ENCODE assay signal across 13 cellular contexts in genomic region chr7:100567045-100567730, GRCh38. TPM values are rescaled to one million over a fixed set of nuclear protein-coding genes. Genes with fewer than 3 reads are reported as not detected.
DNase-seq lines count a peak whose midpoint lies in the region; ATAC-seq, FAIRE-seq and TF ChIP-seq lines count a peak whose summit lies in the region.
"Had no signal": no experiment of that assay in that cellular context is flagged by ENCODE, and none has a peak within 500 bp of the region (broad histone marks: within the 10 kb centered on the region; RNA-seq: fewer than 3 reads in every experiment).

No MANE protein-coding gene starts in this region.

- DNase-seq in Calu3: no peak
- DNase-seq in K562 (ENCODE audit: extremely low read depth in 1 of 4, low spot score in 3 of 4): no peak
- peak in 1 of 5 donors; percentile 23 for DNase-seq in ovary
- no peak for DNase-seq in activated T-helper 1 cell treated with anti-CD3 and anti-CD28 coated beads, Interleukin-12 subunit alpha, Interleukin-12 subunit beta, Interleukin-2, Interleukin-4 antibody, amounts not matched to agents 30 ng/mL and 10 ng/mL and 1 ng/mL, durations not matched to agents 14 hours and 24 hours and 36 hours (ENCODE audit: low spot score)
- DNase-seq: activated CD4-positive, alpha-beta T cell treated with anti-CD3 and anti-CD28 coated beads for 48 hours; IMR-90 had no signal

- H3K4me3 ChIP-seq in K562 (no peak overlapping the region), ovary (no peak overlapping the region)
- H3K4me3 ChIP-seq: SJSA1, suprapubic skin had no signal

- H3K27me3 Mint-ChIP-seq in Calu3 (ENCODE audit: unreplicated experiment) (no peaks in the 10 kb centered on the region), IgD-negative memory B cell (no peaks in the 10 kb centered on the region)
- H3K27me3 Mint-ChIP-seq in activated T-helper 1 cell treated with anti-CD3 and anti-CD28 coated beads, Interleukin-12 subunit alpha, Interleukin-12 subunit beta, Interleukin-2, Interleukin-4 antibody, amounts not matched to agents 30 ng/mL and 10 ng/mL and 1 ng/mL, durations not matched to agents 14 hours and 24 hours and 36 hours (ENCODE audit: insufficient read depth): peaks cover 7% of the 10 kb centered on the region
- H3K27me3 Mint-ChIP-seq: activated naive CD4-positive, alpha-beta T cell treated with anti-CD3 and anti-CD28 coated beads, Interleukin-2, amount 50 U/mL, for 24 hours had no signal

- H3K4me3 Mint-ChIP-seq in Calu3 (ENCODE audit: low read depth, unreplicated experiment): no peak overlapping the region
- peak overlapping the region in 3 of 4 donors; percentile 19 to 83 (median 39) for H3K4me3 Mint-ChIP-seq in IgD-negative memory B cell
- no peak overlapping the region for H3K4me3 Mint-ChIP-seq in activated T-helper 1 cell treated with anti-CD3 and anti-CD28 coated beads, Interleukin-12 subunit alpha, Interleukin-12 subunit beta, Interleukin-2, Interleukin-4 antibody, amounts not matched to agents 30 ng/mL and 10 ng/mL and 1 ng/mL, durations not matched to agents 14 hours and 24 hours and 36 hours
- H3K4me3 Mint-ChIP-seq: activated naive CD4-positive, alpha-beta T cell treated with anti-CD3 and anti-CD28 coated beads, Interleukin-2, amount 50 U/mL, for 24 hours had no signal

- FAIRE-seq in K562 (lab: Jason Lieb, UNC): no peak

- peaks cover 20% of the 10 kb centered on the region for H3K4me1 Mint-ChIP-seq in Calu3 (ENCODE audit: low read depth, unreplicated experiment)
- peaks cover 15 to 30% (median 29%) of the 10 kb centered on the region in 3 donors for H3K4me1 Mint-ChIP-seq in IgD-negative memory B cell
- peaks cover 35% of the 10 kb centered on the region for H3K4me1 Mint-ChIP-seq in activated T-helper 1 cell treated with anti-CD3 and anti-CD28 coated beads, Interleukin-12 subunit alpha, Interleukin-12 subunit beta, Interleukin-2, Interleukin-4 antibody, amounts not matched to agents 30 ng/mL and 10 ng/mL and 1 ng/mL, durations not matched to agents 14 hours and 24 hours and 36 hours (ENCODE audit: low read depth)

- no peaks in the 10 kb centered on the region for H4K20me1 ChIP-seq in K562 (replicated peaks; ENCODE audit: control insufficient read depth, insufficient read depth, low read length)

- peak; percentile 2 for ATAC-seq in K562
- ATAC-seq in GM21390 (IDR thresholded peaks at IDR 0.05; ENCODE audit: unreplicated experiment): no peak
- no peak for ATAC-seq in HG02870 (IDR thresholded peaks at IDR 0.05; ENCODE audit: unreplicated experiment)
- ATAC-seq: HCT116 had no signal

- no peaks in the 10 kb centered on the region for H3K27me3 ChIP-seq in K562 (ENCODE audit: control insufficient read depth in 2 of 2, insufficient read depth in 2 of 2, low read length in 2 of 2)
- H3K27me3 ChIP-seq in ovary: no peaks in the 10 kb centered on the region
- H3K27me3 ChIP-seq: suprapubic skin had no signal

- H3K9ac ChIP-seq in K562 (ENCODE audit: insufficient read depth in 1 of 2, low read depth in 2 of 2, low read length in 2 of 2): peak overlapping the region in 1 of 2 experiments; percentile 60; a peak in 2 of 4 replicates

- peaks cover 8% of the 10 kb centered on the region for H3K9me1 ChIP-seq in K562 (ENCODE audit: control insufficient read depth, insufficient read depth, low read length)

- H3K36me3 Mint-ChIP-seq in Calu3 (ENCODE audit: insufficient read depth, unreplicated experiment): peaks cover 65% of the 10 kb centered on the region
- no peaks in the 10 kb centered on the region for H3K36me3 Mint-ChIP-seq in IgD-negative memory B cell
- H3K36me3 Mint-ChIP-seq in activated T-helper 1 cell treated with anti-CD3 and anti-CD28 coated beads, Interleukin-12 subunit alpha, Interleukin-12 subunit beta, Interleukin-2, Interleukin-4 antibody, amounts not matched to agents 30 ng/mL and 10 ng/mL and 1 ng/mL, durations not matched to agents 14 hours and 24 hours and 36 hours (ENCODE audit: low read depth): peaks cover 9% of the 10 kb centered on the region
- H3K36me3 Mint-ChIP-seq: activated naive CD4-positive, alpha-beta T cell treated with anti-CD3 and anti-CD28 coated beads, Interleukin-2, amount 50 U/mL, for 24 hours had no signal

- no peak for TF ChIP-seq RAD21 in K562 (CRISPR knock-in tag; conservative IDR thresholded peaks at IDR 0.05 in 1 of 2, IDR thresholded peaks at IDR 0.05 in 1 of 2)

- TF ChIP-seq POLR2A in K562 (conservative IDR thresholded peaks at IDR 0.05): 0 out of 2 replicates have a peak, but pooled peaks have one; percentile 11
- TF ChIP-seq POLR2A in ovary (IDR thresholded peaks at IDR 0.05): no peak

- H2AFZ ChIP-seq in K562 (ENCODE audit: low read depth, low read length): no peak overlapping the region

- POLR2A ChIA-PET in K562 (lab: Yijun Ruan, JAX): interaction anchor here (0.6 to 1.8 kb wide), 6 partner anchors 11 to 1404 kb away, joined by 3 to 5 read pairs (median 3); partner anchors contain the start of gene FBXO24

- H3K27ac Mint-ChIP-seq in Calu3 (ENCODE audit: unreplicated experiment) (peak overlapping the region; percentile 67), IgD-negative memory B cell (peak overlapping the region in 2 of 3 donors; percentile 12 to 35)
- H3K27ac Mint-ChIP-seq in activated T-helper 1 cell treated with anti-CD3 and anti-CD28 coated beads, Interleukin-12 subunit alpha, Interleukin-12 subunit beta, Interleukin-2, Interleukin-4 antibody, amounts not matched to agents 30 ng/mL and 10 ng/mL and 1 ng/mL, durations not matched to agents 14 hours and 24 hours and 36 hours: no peak overlapping the region

- no peak overlapping the region for H3K27ac ChIP-seq in K562 (ENCODE audit: extremely low read depth, low read depth, low read length)
- H3K27ac ChIP-seq in ovary: peak overlapping the region; percentile 2 to 57
- H3K27ac ChIP-seq: SJSA1, suprapubic skin had no signal

- in situ Hi-C loops in K562 (cut with MboI): loop anchor here (25.0 kb wide), 1 partner anchor 105 kb away; the partner anchor contains the start of gene SPACDR

- BruUV-seq in Calu3 (replicated peaks; lab: Mats Ljungman, UMichigan) (no TSS peak), K562 (replicated peaks; lab: Mats Ljungman, UMichigan) (no TSS peak)

- H3K79me2 ChIP-seq in K562 (ENCODE audit: control insufficient read depth, insufficient read depth, low read length): no peaks in the 10 kb centered on the region

- 63% methylated on average over 11 of the region's 11 CpGs for WGBS in K562 (ENCODE audit: insufficient coverage, low coverage, missing lambda C conversion rate)
- WGBS in ovary, 3 donors: 52 to 54% (median 53%) methylated on average over 11 of the region's 11 CpGs

- TF ChIP-seq CTCF in Calu3 (IDR thresholded peaks at IDR 0.05; ENCODE audit: unreplicated experiment) (no peak), K562 (IDR thresholded peaks at IDR 0.05 in 2 of 3, conservative IDR thresholded peaks at IDR 0.05 in 1 of 3; ENCODE audit: insufficient read depth in 2 of 3, low read depth in 1 of 3, low read length in 3 of 3) (no peak), ovary (IDR thresholded peaks at IDR 0.05) (no peak)

- H3K9me3 ChIP-seq in K562 (replicated peaks; ENCODE audit: control insufficient read depth, insufficient read depth, low read depth, low read length) (no peaks in the 10 kb centered on the region), ovary (no peaks in the 10 kb centered on the region)
- H3K9me3 ChIP-seq: suprapubic skin had no signal

- H3K4me1 ChIP-seq in K562 (replicated peaks in 1 of 2; ENCODE audit: control insufficient read depth in 2 of 2, insufficient read depth in 2 of 2, low read length in 2 of 2) (peaks cover 6 to 68% of the 10 kb centered on the region in 2 experiments; a peak in 4 of 5 replicates), ovary (ENCODE audit: insufficient read depth) (peaks cover 15% of the 10 kb centered on the region)

- no peak for TF ChIP-seq EP300 in K562 (IDR thresholded peaks at IDR 0.05; ENCODE audit: low read length)
- TF ChIP-seq EP300 in ovary (IDR thresholded peaks at IDR 0.05): no peak

- H3K36me3 ChIP-seq in K562 (ENCODE audit: control insufficient read depth, insufficient read depth, low read length) (peaks cover 8% of the 10 kb centered on the region; the same call in 1 of the 3 replicates), ovary (no peaks in the 10 kb centered on the region)

- intact Hi-C loops in Calu3 (cut with micrococcal nuclease; ENCODE audit: unreplicated experiment): no loop called here
- intact Hi-C loops in K562 (cut with micrococcal nuclease): no loop called here
- intact Hi-C loops in ovary (cut with DNase I): loop anchor here in 1 of 4 donors (2.0 kb wide), 1 partner anchor 18 kb away; no protein-coding TSS in a partner anchor
- intact Hi-C loops in activated T-helper 1 cell treated with anti-CD3 and anti-CD28 coated beads, Interleukin-12 subunit alpha, Interleukin-12 subunit beta, Interleukin-2, Interleukin-4 antibody, amounts not matched to agents 30 ng/mL and 10 ng/mL and 1 ng/mL, durations not matched to agents 14 hours and 24 hours and 36 hours (cut with micrococcal nuclease): loop anchor here (5.0 kb wide), 1 partner anchor 285 kb away; the partner anchor contains the start of gene SLC12A9

- H3K9me3 Mint-ChIP-seq in Calu3 (ENCODE audit: low read depth, unreplicated experiment): no peaks in the 10 kb centered on the region
- no peaks in the 10 kb centered on the region for H3K9me3 Mint-ChIP-seq in IgD-negative memory B cell
- H3K9me3 Mint-ChIP-seq in activated T-helper 1 cell treated with anti-CD3 and anti-CD28 coated beads, Interleukin-12 subunit alpha, Interleukin-12 subunit beta, Interleukin-2, Interleukin-4 antibody, amounts not matched to agents 30 ng/mL and 10 ng/mL and 1 ng/mL, durations not matched to agents 14 hours and 24 hours and 36 hours: no peaks in the 10 kb centered on the region
- H3K9me3 Mint-ChIP-seq: activated naive CD4-positive, alpha-beta T cell treated with anti-CD3 and anti-CD28 coated beads, Interleukin-2, amount 50 U/mL, for 24 hours had no signal

- CTCF ChIA-PET in Calu3 (lab: Charles Lee) (interaction anchor here (1.0 kb wide), 1 partner anchor 21 kb away, joined by 4 read pairs; no protein-coding TSS in a partner anchor), K562 (lab: Yijun Ruan, JAX; ENCODE audit: low intra/inter-chr PET ratio) (no interaction called here)

- H3K4me2 ChIP-seq in K562 (ENCODE audit: insufficient read depth, low read length): no peak overlapping the region

RNA-seq across cellular contexts. Expression of gene SAP25, which starts 6.5 kb away (rescaled TPM):
- total RNA-seq in Calu3 (2022) (3.1 and 3.2 TPM in 2 replicates), K562 (2014; rRNA removed) (1.3 and 1.8 TPM in 2 replicates), K562 (2014; rRNA removed; fragmentation: Illumina TruSeq; extraction: Trizol) (0.48 TPM in 1 of 2 replicates, not detected in the other), K562 (2015; rRNA removed; fragmentation: Illumina TruSeq; extraction: Trizol) (1.1 TPM in 2 replicates), K562 (2021) (3.2 and 5.3 TPM in 2 replicates), ovary (10 to 100 TPM in 2 of 7 donors, 1 to 10 TPM in 5; 3.2 to 10.1 (median 7.2) TPM)
- polyA plus RNA-seq in IgD-negative memory B cell (0.73 TPM), K562 (2011; rRNA removed) (0.42 and 2.1 TPM in 2 replicates), K562 (2014; fragmentation: Illumina TruSeq; extraction: Trizol) (0.48 and 2.8 TPM in 2 replicates), K562 (2014; fragmentation: Nextera tagmentation; extraction: Ambion mirVana) (under 1 TPM; 0.13 to 0.14 TPM), K562 (2014; rRNA removed) (4.2 and 8.1 TPM in 2 replicates), ovary (1 to 10 TPM in 1 of 2 donors, not detected in 1; 4.0 TPM)
- 7.1 and 11.6 TPM in 2 replicates for total RNA-seq in K562 (2011; cell fraction: chromatin; rRNA removed; ENCODE audit: low replicate concordance)
- 13.0 and 18.8 TPM in 2 replicates for total RNA-seq in K562 (2011; cell fraction: nucleolus; rRNA removed)
- 5.2 and 5.7 TPM in 2 replicates for total RNA-seq in K562 (2011; cell fraction: nucleoplasm; rRNA removed)
- 0.96 and 3.5 TPM in 2 replicates for polyA plus RNA-seq in K562 (2011; cell fraction: cytosol; rRNA removed)
- polyA plus RNA-seq in K562 (2011; cell fraction: nucleus; rRNA removed): 11.2 and 27.2 TPM in 2 replicates
- 4.8 and 12.8 TPM in 2 replicates for polyA plus RNA-seq in K562 (2012)
- polyA minus RNA-seq in K562 (2011; rRNA and poly(A)+ RNA removed): not detected in 2 replicates
- not detected in 2 replicates for polyA minus RNA-seq in K562 (2011; cell fraction: cytosol; rRNA and poly(A)+ RNA removed)
- 2.0 and 3.4 TPM in 2 replicates for polyA minus RNA-seq in K562 (2011; cell fraction: nucleus; rRNA and poly(A)+ RNA removed)
- total RNA-seq in activated T-helper 1 cell treated with anti-CD3 and anti-CD28 coated beads, Interleukin-12 subunit alpha, Interleukin-12 subunit beta, Interleukin-2, Interleukin-4 antibody, amounts not matched to agents 30 ng/mL and 10 ng/mL and 1 ng/mL, durations not matched to agents 14 hours and 24 hours and 36 hours: 9.1 and 11.2 TPM in 2 replicates
- total RNA-seq: IMR-90, SJSA1 had no signal

RNA-seq across cellular contexts. Expression of gene LRCH4, which starts 18.7 kb away (rescaled TPM):
- total RNA-seq in Calu3 (2022) (29.0 and 34.6 TPM in 2 replicates), K562 (2014; rRNA removed) (15.0 and 33.7 TPM in 2 replicates), K562 (2014; rRNA removed; fragmentation: Illumina TruSeq; extraction: Trizol) (3.3 and 6.0 TPM in 2 replicates), K562 (2015; rRNA removed; fragmentation: Illumina TruSeq; extraction: Trizol) (15.0 and 17.2 TPM in 2 replicates), K562 (2021) (56.0 and 63.3 TPM in 2 replicates), ovary (100 to 1,000 TPM in 3 of 7 donors, 10 to 100 TPM in 4; 65.2 to 133 (median 90.6) TPM)
- polyA plus RNA-seq in IgD-negative memory B cell (160 TPM), K562 (2011; rRNA removed) (9.0 and 22.2 TPM in 2 replicates), K562 (2014; fragmentation: Illumina TruSeq; extraction: Trizol) (15.7 and 28.6 TPM in 2 replicates), K562 (2014; fragmentation: Nextera tagmentation; extraction: Ambion mirVana) (under 1 TPM; 0.06 to 0.25 TPM), K562 (2014; rRNA removed) (41.0 and 53.0 TPM in 2 replicates), ovary (10 to 100 TPM in 1 of 2 donors, 1 to 10 TPM in 1; 3.5 to 50.3 TPM)
- 117 and 377 TPM in 2 replicates for total RNA-seq in K562 (2011; cell fraction: chromatin; rRNA removed; ENCODE audit: low replicate concordance)
- total RNA-seq in K562 (2011; cell fraction: nucleolus; rRNA removed): 224 and 228 TPM in 2 replicates
- total RNA-seq in K562 (2011; cell fraction: nucleoplasm; rRNA removed): 133 and 136 TPM in 2 replicates
- polyA plus RNA-seq in K562 (2011; cell fraction: cytosol; rRNA removed): 8.5 and 16.9 TPM in 2 replicates
- 184 and 234 TPM in 2 replicates for polyA plus RNA-seq in K562 (2011; cell fraction: nucleus; rRNA removed)
- polyA plus RNA-seq in K562 (2012): 28.5 and 77.6 TPM in 2 replicates
- 7.4 and 7.6 TPM in 2 replicates for polyA minus RNA-seq in K562 (2011; rRNA and poly(A)+ RNA removed)
- polyA minus RNA-seq in K562 (2011; cell fraction: cytosol; rRNA and poly(A)+ RNA removed): 25.4 and 28.8 TPM in 2 replicates
- 61.5 and 71.8 TPM in 2 replicates for polyA minus RNA-seq in K562 (2011; cell fraction: nucleus; rRNA and poly(A)+ RNA removed)
- total RNA-seq in activated T-helper 1 cell treated with anti-CD3 and anti-CD28 coated beads, Interleukin-12 subunit alpha, Interleukin-12 subunit beta, Interleukin-2, Interleukin-4 antibody, amounts not matched to agents 30 ng/mL and 10 ng/mL and 1 ng/mL, durations not matched to agents 14 hours and 24 hours and 36 hours: 104 and 107 TPM in 2 replicates

RNA-seq across cellular contexts. Expression of gene FBXO24, which starts 18.9 kb away (rescaled TPM):
- total RNA-seq in Calu3 (2022) (0.29 and 0.66 TPM in 2 replicates), K562 (2014; rRNA removed) (0.50 and 1.4 TPM in 2 replicates), K562 (2014; rRNA removed; fragmentation: Illumina TruSeq; extraction: Trizol) (0.10 and 0.33 TPM in 2 replicates), K562 (2015; rRNA removed; fragmentation: Illumina TruSeq; extraction: Trizol) (0.49 and 0.51 TPM in 2 replicates), K562 (2021) (0.94 and 0.95 TPM in 2 replicates), ovary (1 to 10 TPM in 3 of 7 donors, under 1 TPM in 4; 0.34 to 2.2 (median 0.84) TPM)
- polyA plus RNA-seq in IgD-negative memory B cell (0.36 TPM), K562 (2011; rRNA removed) (0.50 and 0.57 TPM in 2 replicates), K562 (2014; fragmentation: Illumina TruSeq; extraction: Trizol) (0.42 and 0.80 TPM in 2 replicates), K562 (2014; fragmentation: Nextera tagmentation; extraction: Ambion mirVana) (under 1 TPM; 0.17 to 0.27 TPM), K562 (2014; rRNA removed) (0.73 and 1.3 TPM in 2 replicates), ovary (under 1 TPM; 0.33 to 0.63 TPM)
- total RNA-seq in K562 (2011; cell fraction: chromatin; rRNA removed; ENCODE audit: low replicate concordance): 1.5 and 2.7 TPM in 2 replicates
- total RNA-seq in K562 (2011; cell fraction: nucleolus; rRNA removed): 1.6 and 2.0 TPM in 2 replicates
- 1.1 and 2.1 TPM in 2 replicates for total RNA-seq in K562 (2011; cell fraction: nucleoplasm; rRNA removed)
- 0.86 and 1.00 TPM in 2 replicates for polyA plus RNA-seq in K562 (2011; cell fraction: cytosol; rRNA removed)
- polyA plus RNA-seq in K562 (2011; cell fraction: nucleus; rRNA removed): 2.1 and 3.5 TPM in 2 replicates
- 0.52 and 1.0 TPM in 2 replicates for polyA plus RNA-seq in K562 (2012)
- 0.51 and 0.84 TPM in 2 replicates for polyA minus RNA-seq in K562 (2011; rRNA and poly(A)+ RNA removed)
- polyA minus RNA-seq in K562 (2011; cell fraction: cytosol; rRNA and poly(A)+ RNA removed): 0.67 TPM in 1 of 2 replicates, not detected in the other
- polyA minus RNA-seq in K562 (2011; cell fraction: nucleus; rRNA and poly(A)+ RNA removed): 0.67 and 0.78 TPM in 2 replicates
- 0.27 and 0.41 TPM in 2 replicates for total RNA-seq in activated T-helper 1 cell treated with anti-CD3 and anti-CD28 coated beads, Interleukin-12 subunit alpha, Interleukin-12 subunit beta, Interleukin-2, Interleukin-4 antibody, amounts not matched to agents 30 ng/mL and 10 ng/mL and 1 ng/mL, durations not matched to agents 14 hours and 24 hours and 36 hours

RNA-seq across cellular contexts. Expression of gene AGFG2, which starts 28.2 kb away (rescaled TPM):
- total RNA-seq in Calu3 (2022) (45.6 and 63.1 TPM in 2 replicates), K562 (2014; rRNA removed) (11.7 and 20.2 TPM in 2 replicates), K562 (2014; rRNA removed; fragmentation: Illumina TruSeq; extraction: Trizol) (3.6 and 4.3 TPM in 2 replicates), K562 (2015; rRNA removed; fragmentation: Illumina TruSeq; extraction: Trizol) (7.8 and 9.3 TPM in 2 replicates), K562 (2021) (23.1 and 23.4 TPM in 2 replicates), ovary (100 to 1,000 TPM in 1 of 7 donors, 10 to 100 TPM in 6; 44.7 to 115 (median 61.5) TPM)
- polyA plus RNA-seq in IgD-negative memory B cell (7.3 TPM), K562 (2011; rRNA removed) (4.6 and 5.2 TPM in 2 replicates), K562 (2014; fragmentation: Illumina TruSeq; extraction: Trizol) (6.5 and 9.6 TPM in 2 replicates), K562 (2014; fragmentation: Nextera tagmentation; extraction: Ambion mirVana) (under 1 TPM; 0.31 to 0.32 TPM), K562 (2014; rRNA removed) (10.0 and 16.8 TPM in 2 replicates), ovary (10 to 100 TPM; 10.0 to 55.9 TPM)
- 25.6 and 42.2 TPM in 2 replicates for total RNA-seq in K562 (2011; cell fraction: chromatin; rRNA removed; ENCODE audit: low replicate concordance)
- 22.7 and 25.7 TPM in 2 replicates for total RNA-seq in K562 (2011; cell fraction: nucleolus; rRNA removed)
- 28.4 and 39.7 TPM in 2 replicates for total RNA-seq in K562 (2011; cell fraction: nucleoplasm; rRNA removed)
- 3.8 and 25.5 TPM in 2 replicates for polyA plus RNA-seq in K562 (2011; cell fraction: cytosol; rRNA removed)
- polyA plus RNA-seq in K562 (2011; cell fraction: nucleus; rRNA removed): 12.0 and 33.1 TPM in 2 replicates
- polyA plus RNA-seq in K562 (2012): 9.7 and 18.9 TPM in 2 replicates
- polyA minus RNA-seq in K562 (2011; rRNA and poly(A)+ RNA removed): 3.7 and 4.3 TPM in 2 replicates
- 3.9 and 8.0 TPM in 2 replicates for polyA minus RNA-seq in K562 (2011; cell fraction: cytosol; rRNA and poly(A)+ RNA removed)
- 10.2 and 12.1 TPM in 2 replicates for polyA minus RNA-seq in K562 (2011; cell fraction: nucleus; rRNA and poly(A)+ RNA removed)
- total RNA-seq in activated T-helper 1 cell treated with anti-CD3 and anti-CD28 coated beads, Interleukin-12 subunit alpha, Interleukin-12 subunit beta, Interleukin-2, Interleukin-4 antibody, amounts not matched to agents 30 ng/mL and 10 ng/mL and 1 ng/mL, durations not matched to agents 14 hours and 24 hours and 36 hours: 113 and 124 TPM in 2 replicates

RNA-seq across cellular contexts. Expression of gene PCOLCE, which starts 35.0 kb away (rescaled TPM):
- 4.4 and 6.1 TPM in 2 replicates for total RNA-seq in Calu3 (2022)
- 0.98 TPM for polyA plus RNA-seq in IgD-negative memory B cell
- 11.5 and 28.7 TPM in 2 replicates for total RNA-seq in K562 (2011; cell fraction: chromatin; rRNA removed; ENCODE audit: low replicate concordance)
- total RNA-seq in K562 (2011; cell fraction: nucleolus; rRNA removed): 29.5 and 34.2 TPM in 2 replicates
- 23.0 and 24.9 TPM in 2 replicates for total RNA-seq in K562 (2011; cell fraction: nucleoplasm; rRNA removed)
- total RNA-seq in K562 (2014; rRNA removed): 13.5 and 14.1 TPM in 2 replicates
- total RNA-seq in K562 (2014; rRNA removed; fragmentation: Illumina TruSeq; extraction: Trizol): 3.8 and 4.5 TPM in 2 replicates
- 8.9 and 10.0 TPM in 2 replicates for total RNA-seq in K562 (2015; rRNA removed; fragmentation: Illumina TruSeq; extraction: Trizol)
- 32.4 and 33.9 TPM in 2 replicates for total RNA-seq in K562 (2021)
- 5.0 and 11.8 TPM in 2 replicates for polyA plus RNA-seq in K562 (2011; rRNA removed)
- 9.0 and 11.0 TPM in 2 replicates for polyA plus RNA-seq in K562 (2011; cell fraction: cytosol; rRNA removed)
- 59.3 and 94.1 TPM in 2 replicates for polyA plus RNA-seq in K562 (2011; cell fraction: nucleus; rRNA removed)
- 21.8 and 34.6 TPM in 2 replicates for polyA plus RNA-seq in K562 (2012)
- polyA plus RNA-seq in K562 (2014; fragmentation: Illumina TruSeq; extraction: Trizol): 30.4 and 31.8 TPM in 2 replicates
- 1 to 10 TPM; 5.2 to 5.4 TPM for polyA plus RNA-seq in K562 (2014; fragmentation: Nextera tagmentation; extraction: Ambion mirVana)
- 28.0 and 28.6 TPM in 2 replicates for polyA plus RNA-seq in K562 (2014; rRNA removed)
- 1.6 and 2.0 TPM in 2 replicates for polyA minus RNA-seq in K562 (2011; rRNA and poly(A)+ RNA removed)
- 5.7 and 10.1 TPM in 2 replicates for polyA minus RNA-seq in K562 (2011; cell fraction: cytosol; rRNA and poly(A)+ RNA removed)
- polyA minus RNA-seq in K562 (2011; cell fraction: nucleus; rRNA and poly(A)+ RNA removed): 7.3 and 10.7 TPM in 2 replicates
- 100 to 1,000 TPM in 3 of 7 donors, 10 to 100 TPM in 4; 24.3 to 185 (median 67.5) TPM for total RNA-seq in ovary
- polyA plus RNA-seq in ovary: 10 to 100 TPM; 42.4 to 56.2 TPM
- 4.3 and 4.7 TPM in 2 replicates for total RNA-seq in activated T-helper 1 cell treated with anti-CD3 and anti-CD28 coated beads, Interleukin-12 subunit alpha, Interleukin-12 subunit beta, Interleukin-2, Interleukin-4 antibody, amounts not matched to agents 30 ng/mL and 10 ng/mL and 1 ng/mL, durations not matched to agents 14 hours and 24 hours and 36 hours

Comparison
In these comparisons a context has a peak if more than half of its experiments do, and no peak if none do; other contexts are left out.
1. H3K4me3 Mint-ChIP-seq: peak in IgD-negative memory B cell (3 of 4); none in Calu3 (single experiment) and activated T-helper 1 cell treated with anti-CD3 and anti-CD28 coated beads, Interleukin-12 subunit alpha, Interleukin-12 subunit beta, Interleukin-2, Interleukin-4 antibody, amounts not matched to agents 30 ng/mL and 10 ng/mL and 1 ng/mL, durations not matched to agents 14 hours and 24 hours and 36 hours (single experiment).